ENCODE assay signal across 1 cellular context in genomic region chr1:171286032-171286705, GRCh38.
TF ChIP-seq lines count a peak whose summit lies in the region.

No MANE protein-coding gene starts in this region.

TF ChIP-seq in WTC11, 78 proteins besides CTCF, POLR2A, EP300 and RAD21 (continued from another document):
- TF ChIP-seq, protein P1, sequence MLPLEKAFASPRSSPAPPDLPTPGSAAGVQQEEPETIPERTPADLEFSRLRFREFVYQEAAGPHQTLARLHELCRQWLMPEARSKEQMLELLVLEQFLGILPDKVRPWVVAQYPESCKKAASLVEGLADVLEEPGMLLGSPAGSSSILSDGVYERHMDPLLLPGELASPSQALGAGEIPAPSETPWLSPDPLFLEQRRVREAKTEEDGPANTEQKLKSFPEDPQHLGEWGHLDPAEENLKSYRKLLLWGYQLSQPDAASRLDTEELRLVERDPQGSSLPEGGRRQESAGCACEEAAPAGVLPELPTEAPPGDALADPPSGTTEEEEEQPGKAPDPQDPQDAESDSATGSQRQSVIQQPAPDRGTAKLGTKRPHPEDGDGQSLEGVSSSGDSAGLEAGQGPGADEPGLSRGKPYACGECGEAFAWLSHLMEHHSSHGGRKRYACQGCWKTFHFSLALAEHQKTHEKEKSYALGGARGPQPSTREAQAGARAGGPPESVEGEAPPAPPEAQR (CRISPR knock-in tag; IDR thresholded peaks at IDR 0.05), result no peak
- TF ChIP-seq, protein P2, sequence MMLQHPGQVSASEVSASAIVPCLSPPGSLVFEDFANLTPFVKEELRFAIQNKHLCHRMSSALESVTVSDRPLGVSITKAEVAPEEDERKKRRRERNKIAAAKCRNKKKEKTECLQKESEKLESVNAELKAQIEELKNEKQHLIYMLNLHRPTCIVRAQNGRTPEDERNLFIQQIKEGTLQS (CRISPR knock-in tag; conservative IDR thresholded peaks at IDR 0.05), result no peak
- TF ChIP-seq CREB1 (CRISPR knock-in tag; IDR thresholded peaks at IDR 0.05), result no peak
- TF ChIP-seq CREM (CRISPR knock-in tag; IDR thresholded peaks at IDR 0.05), result no peak
- no peak for TF ChIP-seq ELF4 (CRISPR knock-in tag; IDR thresholded peaks at IDR 0.05; ENCODE audit: low read depth)
- no peak for TF ChIP-seq NR3C1 (CRISPR knock-in tag; conservative IDR thresholded peaks at IDR 0.05; ENCODE audit: low read depth)
- no peak for TF ChIP-seq EMX1 (CRISPR knock-in tag; IDR thresholded peaks at IDR 0.05)
- TF ChIP-seq PRDM15 (CRISPR knock-in tag; IDR thresholded peaks at IDR 0.05), result no peak
- TF ChIP-seq, protein P3, sequence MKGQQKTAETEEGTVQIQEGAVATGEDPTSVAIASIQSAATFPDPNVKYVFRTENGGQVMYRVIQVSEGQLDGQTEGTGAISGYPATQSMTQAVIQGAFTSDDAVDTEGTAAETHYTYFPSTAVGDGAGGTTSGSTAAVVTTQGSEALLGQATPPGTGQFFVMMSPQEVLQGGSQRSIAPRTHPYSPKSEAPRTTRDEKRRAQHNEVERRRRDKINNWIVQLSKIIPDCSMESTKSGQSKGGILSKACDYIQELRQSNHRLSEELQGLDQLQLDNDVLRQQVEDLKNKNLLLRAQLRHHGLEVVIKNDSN (CRISPR knock-in tag; IDR thresholded peaks at IDR 0.05), result no peak
- no peak for TF ChIP-seq NFATC4 (CRISPR knock-in tag; IDR thresholded peaks at IDR 0.05)
- TF ChIP-seq, protein P4, sequence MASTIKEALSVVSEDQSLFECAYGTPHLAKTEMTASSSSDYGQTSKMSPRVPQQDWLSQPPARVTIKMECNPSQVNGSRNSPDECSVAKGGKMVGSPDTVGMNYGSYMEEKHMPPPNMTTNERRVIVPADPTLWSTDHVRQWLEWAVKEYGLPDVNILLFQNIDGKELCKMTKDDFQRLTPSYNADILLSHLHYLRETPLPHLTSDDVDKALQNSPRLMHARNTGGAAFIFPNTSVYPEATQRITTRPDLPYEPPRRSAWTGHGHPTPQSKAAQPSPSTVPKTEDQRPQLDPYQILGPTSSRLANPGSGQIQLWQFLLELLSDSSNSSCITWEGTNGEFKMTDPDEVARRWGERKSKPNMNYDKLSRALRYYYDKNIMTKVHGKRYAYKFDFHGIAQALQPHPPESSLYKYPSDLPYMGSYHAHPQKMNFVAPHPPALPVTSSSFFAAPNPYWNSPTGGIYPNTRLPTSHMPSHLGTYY (CRISPR knock-in tag; IDR thresholded peaks at IDR 0.05), result no peak
